In the genomic region with DNA sequence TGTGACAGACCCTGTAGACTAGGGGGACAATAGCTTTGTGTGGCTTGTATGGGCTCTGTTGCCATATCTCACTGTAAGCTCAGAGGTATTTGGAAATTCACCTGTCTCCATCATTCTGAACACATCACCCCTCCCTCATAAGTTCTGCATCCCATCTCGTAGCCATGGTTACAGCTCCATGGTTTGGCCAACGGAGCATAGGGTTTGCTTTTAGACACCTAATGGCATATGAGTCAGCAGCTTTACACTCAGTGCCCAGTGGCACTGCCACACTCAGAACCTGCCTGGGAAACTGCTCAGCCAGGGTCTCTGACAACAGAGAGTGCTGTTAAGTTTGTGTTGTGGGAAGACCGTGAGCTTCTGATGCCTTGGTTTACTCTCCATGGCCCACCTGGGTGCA, we compare ENCODE assay signal across 2 cellular contexts.
TF ChIP-seq lines count a peak whose summit lies in the region.

No MANE protein-coding gene starts in this region.

TF ChIP-seq in WTC11, 78 proteins besides CTCF, POLR2A, EP300 and RAD21 (continued from another document):
- no peak for TF ChIP-seq E2F1 (CRISPR knock-in tag; IDR thresholded peaks at IDR 0.05)
- TF ChIP-seq, protein P1, sequence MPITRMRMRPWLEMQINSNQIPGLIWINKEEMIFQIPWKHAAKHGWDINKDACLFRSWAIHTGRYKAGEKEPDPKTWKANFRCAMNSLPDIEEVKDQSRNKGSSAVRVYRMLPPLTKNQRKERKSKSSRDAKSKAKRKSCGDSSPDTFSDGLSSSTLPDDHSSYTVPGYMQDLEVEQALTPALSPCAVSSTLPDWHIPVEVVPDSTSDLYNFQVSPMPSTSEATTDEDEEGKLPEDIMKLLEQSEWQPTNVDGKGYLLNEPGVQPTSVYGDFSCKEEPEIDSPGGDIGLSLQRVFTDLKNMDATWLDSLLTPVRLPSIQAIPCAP (CRISPR knock-in tag; IDR thresholded peaks at IDR 0.05): no peak

TF ChIP-seq in SK-N-SH, 30 proteins besides CTCF, POLR2A, EP300 and RAD21 (continued from another document):
- TF ChIP-seq ZBTB33 (IDR thresholded peaks at IDR 0.05; ENCODE audit: borderline replicate concordance, low read depth) (no peak), EZH2phosphoT487 (IDR thresholded peaks at IDR 0.05; ENCODE audit: borderline replicate concordance, low read depth) (no peak), MXI1 (IDR thresholded peaks at IDR 0.05; ENCODE audit: low read depth, low read length) (no peak), FOXJ3 (CRISPR knock-in tag; IDR thresholded peaks at IDR 0.05) (no peak), GABPA (IDR thresholded peaks at IDR 0.05; ENCODE audit: low read depth) (no peak), FOXM1 (IDR thresholded peaks at IDR 0.05; ENCODE audit: low read depth) (no peak), YY1 (IDR thresholded peaks at IDR 0.05; ENCODE audit: low read depth) (no peak), TEAD4 (IDR thresholded peaks at IDR 0.05; ENCODE audit: borderline replicate concordance, insufficient read depth) (no peak), SMC3 (IDR thresholded peaks at IDR 0.05; ENCODE audit: low read depth, low read length) (no peak), TAF1 (IDR thresholded peaks at IDR 0.05; ENCODE audit: borderline replicate concordance, low read depth, low read length) (no peak)
